In the genomic region with DNA sequence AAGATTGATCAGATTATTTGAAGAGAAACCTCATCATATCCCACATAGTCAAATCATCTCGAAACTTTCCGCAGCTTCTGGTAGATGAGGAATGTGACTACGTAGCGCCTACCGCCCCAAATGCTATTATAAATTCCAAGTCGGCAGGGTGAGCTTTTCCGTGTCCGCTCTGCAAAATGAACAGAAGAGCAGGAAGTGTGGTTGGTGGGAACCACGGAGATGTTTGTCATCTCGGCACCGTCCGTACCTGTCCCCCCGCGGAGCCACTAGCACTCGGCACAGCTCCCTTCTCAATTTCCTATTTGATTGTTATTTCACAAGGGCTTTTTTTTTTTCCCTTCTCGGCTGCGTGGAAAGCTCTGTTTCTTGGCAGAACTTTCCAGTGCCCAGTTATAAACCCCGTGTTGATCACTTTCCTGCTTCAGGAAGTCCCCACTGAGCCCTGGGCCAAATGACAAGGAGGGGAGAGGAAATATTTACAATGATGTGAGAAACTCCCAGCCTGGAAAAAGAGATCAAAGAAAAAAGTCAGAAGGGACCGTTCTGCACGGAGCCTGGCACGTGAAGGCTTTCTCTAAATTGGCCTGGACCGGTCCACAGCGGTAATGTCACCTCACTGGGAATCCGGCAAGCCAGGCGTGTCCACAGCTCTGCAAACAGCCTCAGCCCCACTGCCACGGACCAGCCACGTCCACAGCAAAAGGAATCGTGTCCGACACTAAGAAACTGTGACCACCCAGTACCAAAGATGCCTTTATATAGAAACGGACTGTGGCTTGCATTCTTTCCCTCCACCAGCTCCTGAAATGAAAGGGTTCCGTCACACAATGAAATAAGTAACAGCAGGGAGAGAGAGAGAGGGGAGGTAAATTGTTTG, we compare ENCODE assay signal across 10 cellular contexts.
DNase-seq lines count a peak whose midpoint lies in the region; ATAC-seq and TF ChIP-seq lines count a peak whose summit lies in the region.
"Had no signal": no experiment of that assay in that cellular context is flagged by ENCODE, and none has a peak within 500 bp of the region (broad histone marks: within the 10 kb centered on the region; RNA-seq: fewer than 3 reads in every experiment).

No MANE protein-coding gene starts in this region.

- no peaks in the 10 kb centered on the region for H3K36me3 Mint-ChIP-seq in stimulated activated naive B cell treated with anti-CD40 and anti-IgM and Interleukin-4, amounts not matched to agents 10 μg/mL and 1 μg/mL and 100 μg/mL, for 72 hours

- DNase-seq in RPMI7951 (ENCODE audit: low read depth) (peak; percentile 25), dermis blood vessel endothelial cell (peak; percentile 60), right lobe of liver (no peak), posterior vena cava (ENCODE audit: low spot score) (no peak), NCI-H1417 (lab: John Stamatoyannopoulos, UW) (no peak)
- DNase-seq in stimulated activated naive CD8-positive, alpha-beta T cell treated with anti-CD3 and anti-CD28 coated beads, Interleukin-15, amount 100 ng/mL, for 72 hours, result no peak
- DNase-seq in stimulated activated naive B cell treated with anti-CD40 and anti-IgM and Interleukin-4, amounts not matched to agents 10 μg/mL and 1 μg/mL and 100 μg/mL, for 72 hours, result no peak
- DNase-seq: EL, NCI-H226 had no signal

- H3K4me3 Mint-ChIP-seq in stimulated activated naive CD8-positive, alpha-beta T cell treated with anti-CD3 and anti-CD28 coated beads, Interleukin-15, amount 100 ng/mL, for 72 hours, result peak overlapping the region; percentile 37 to 46
- no peak overlapping the region for H3K4me3 Mint-ChIP-seq in stimulated activated naive B cell treated with anti-CD40 and anti-IgM and Interleukin-4, amounts not matched to agents 10 μg/mL and 1 μg/mL and 100 μg/mL, for 72 hours

- H3K36me3 ChIP-seq in right lobe of liver, result no peaks in the 10 kb centered on the region

- H3K9me3 ChIP-seq in right lobe of liver, result no peaks in the 10 kb centered on the region

- H3K9me3 Mint-ChIP-seq in stimulated activated naive CD8-positive, alpha-beta T cell treated with anti-CD3 and anti-CD28 coated beads, Interleukin-15, amount 100 ng/mL, for 72 hours, result no peaks in the 10 kb centered on the region
- no peaks in the 10 kb centered on the region for H3K9me3 Mint-ChIP-seq in stimulated activated naive B cell treated with anti-CD40 and anti-IgM and Interleukin-4, amounts not matched to agents 10 μg/mL and 1 μg/mL and 100 μg/mL, for 72 hours

- H3K27me3 Mint-ChIP-seq in stimulated activated naive CD8-positive, alpha-beta T cell treated with anti-CD3 and anti-CD28 coated beads, Interleukin-15, amount 100 ng/mL, for 72 hours, result peaks cover 79% of the 10 kb centered on the region
- H3K27me3 Mint-ChIP-seq in stimulated activated naive B cell treated with anti-CD40 and anti-IgM and Interleukin-4, amounts not matched to agents 10 μg/mL and 1 μg/mL and 100 μg/mL, for 72 hours, result peaks cover 41 to 75% of the 10 kb centered on the region in 2 donors

- H3K27ac ChIP-seq in right lobe of liver, result peak overlapping the region in 2 of 3 donors; percentile 9 to 13

- H3K4me1 Mint-ChIP-seq in stimulated activated naive CD8-positive, alpha-beta T cell treated with anti-CD3 and anti-CD28 coated beads, Interleukin-15, amount 100 ng/mL, for 72 hours, result peaks cover 11% of the 10 kb centered on the region
- H3K4me1 Mint-ChIP-seq in stimulated activated naive B cell treated with anti-CD40 and anti-IgM and Interleukin-4, amounts not matched to agents 10 μg/mL and 1 μg/mL and 100 μg/mL, for 72 hours, result peaks cover 0 to 8% of the 10 kb centered on the region in 2 donors

- whole genome bisulfite sequencing in right lobe of liver (ENCODE audit: insufficient coverage, low coverage, low lambda C conversion rate, missing lambda C conversion rate), result 33% methylated on average over 30 of the region's 31 CpGs

- no peak for TF ChIP-seq POLR2A in right lobe of liver (IDR thresholded peaks at IDR 0.05)

- intact Hi-C loops in right lobe of liver (cut with DNase I), result no loop called here
- intact Hi-C loops in posterior vena cava (cut with DNase I), result no loop called here

- H3K27ac Mint-ChIP-seq in stimulated activated naive CD8-positive, alpha-beta T cell treated with anti-CD3 and anti-CD28 coated beads, Interleukin-15, amount 100 ng/mL, for 72 hours, result no peak overlapping the region
- no peak overlapping the region for H3K27ac Mint-ChIP-seq in stimulated activated naive B cell treated with anti-CD40 and anti-IgM and Interleukin-4, amounts not matched to agents 10 μg/mL and 1 μg/mL and 100 μg/mL, for 72 hours

- H3K27me3 ChIP-seq in right lobe of liver, result no peaks in the 10 kb centered on the region

- no peak for TF ChIP-seq CTCF in right lobe of liver (IDR thresholded peaks at IDR 0.05)

- ATAC-seq in right lobe of liver (peak; percentile 22 to 47 (median 32)), HG02763 (IDR thresholded peaks at IDR 0.05; ENCODE audit: unreplicated experiment) (no peak)
- no peak for ATAC-seq in stimulated activated naive CD8-positive, alpha-beta T cell treated with anti-CD3 and anti-CD28 coated beads, Interleukin-15, amount 100 ng/mL, for 72 hours
- no peak for ATAC-seq in stimulated activated naive B cell treated with anti-CD40 and anti-IgM and Interleukin-4, amounts not matched to agents 10 μg/mL and 1 μg/mL and 100 μg/mL, for 72 hours (replicated peaks)

- H3K4me3 ChIP-seq in right lobe of liver, result no peak overlapping the region

- H3K4me1 ChIP-seq in right lobe of liver, result no peaks in the 10 kb centered on the region

Comparison
In these comparisons a context has a peak if more than half of its experiments do, and no peak if none do; other contexts are left out.
1. DNase-seq: peak in RPMI7951 (single experiment) and dermis blood vessel endothelial cell (single experiment); none in right lobe of liver (0 of 3), stimulated activated naive CD8-positive, alpha-beta T cell treated with anti-CD3 and anti-CD28 coated beads, Interleukin-15, amount 100 ng/mL, for 72 hours (0 of 2), posterior vena cava (single experiment), NCI-H1417 (0 of 3) and stimulated activated naive B cell treated with anti-CD40 and anti-IgM and Interleukin-4, amounts not matched to agents 10 μg/mL and 1 μg/mL and 100 μg/mL, for 72 hours (single experiment).
2. ATAC-seq: peak in right lobe of liver (4 of 4); none in stimulated activated naive CD8-positive, alpha-beta T cell treated with anti-CD3 and anti-CD28 coated beads, Interleukin-15, amount 100 ng/mL, for 72 hours (single experiment), HG02763 (single experiment) and stimulated activated naive B cell treated with anti-CD40 and anti-IgM and Interleukin-4, amounts not matched to agents 10 μg/mL and 1 μg/mL and 100 μg/mL, for 72 hours (0 of 2).
3. H3K4me3 Mint-ChIP-seq: peak in stimulated activated naive CD8-positive, alpha-beta T cell treated with anti-CD3 and anti-CD28 coated beads, Interleukin-15, amount 100 ng/mL, for 72 hours (2 of 2); none in stimulated activated naive B cell treated with anti-CD40 and anti-IgM and Interleukin-4, amounts not matched to agents 10 μg/mL and 1 μg/mL and 100 μg/mL, for 72 hours (0 of 2).